In genomic region chr9:130837002-130837511, GRCh38 we compare ENCODE assay signal across 1 cellular context.
TF ChIP-seq lines count a peak whose summit lies in the region.

No MANE protein-coding gene starts in this region.

TF ChIP-seq in WTC11, 78 proteins besides CTCF, POLR2A, EP300 and RAD21 (continued from another document):
- TF ChIP-seq PRDM15 (CRISPR knock-in tag; IDR thresholded peaks at IDR 0.05) = no peak
- TF ChIP-seq CREM (CRISPR knock-in tag; IDR thresholded peaks at IDR 0.05) = no peak
TF ChIP-seq in WTC11: peak in this region for 0.
